Comparison of ENCODE assay signal across 8 cellular contexts in the genomic region with DNA sequence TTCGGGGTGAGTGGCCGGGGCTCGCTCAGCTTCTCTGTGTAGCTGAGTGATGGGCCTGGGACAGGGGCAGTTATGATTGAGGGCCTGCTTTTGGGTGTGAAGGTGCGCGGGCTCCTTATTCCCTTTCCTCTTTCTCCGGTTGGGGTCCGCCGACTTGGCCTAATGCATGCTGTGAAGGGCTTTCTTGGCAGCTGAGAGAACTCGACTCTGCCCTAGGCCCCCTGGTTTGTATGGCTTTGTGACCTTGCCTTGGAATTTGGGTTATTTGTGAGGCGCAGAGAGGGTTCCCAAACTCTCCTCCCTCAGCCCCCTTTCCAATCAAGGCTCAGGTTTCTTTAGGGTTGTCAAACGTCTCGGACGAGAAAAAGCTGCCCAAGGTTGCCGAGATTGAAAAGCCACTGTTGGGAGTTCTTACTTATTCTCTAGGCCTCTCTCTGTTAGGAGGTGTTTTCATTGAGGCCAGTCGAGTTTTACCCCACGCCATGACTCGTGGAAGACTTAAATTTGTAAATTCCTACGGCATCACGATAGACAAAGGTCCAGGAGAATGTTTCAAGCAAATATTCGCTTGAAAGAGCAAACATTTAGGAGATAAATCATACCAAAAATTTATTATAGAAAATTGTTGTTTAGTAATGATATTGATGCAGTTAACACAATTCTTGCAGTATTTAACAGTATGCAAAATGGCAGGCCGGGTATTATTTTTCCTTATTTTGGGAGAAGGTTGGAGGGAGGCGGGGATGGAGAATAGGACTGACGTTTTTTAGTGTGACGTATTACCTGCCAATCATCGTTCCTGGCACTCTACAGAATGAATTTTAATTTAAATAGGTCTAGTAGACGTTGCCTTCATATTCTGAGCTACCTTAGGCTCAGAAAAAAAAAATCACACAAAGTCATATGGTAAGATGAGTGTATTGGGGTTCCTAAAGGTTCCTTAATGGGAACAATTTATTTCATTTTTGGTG. TPM values are rescaled to one million over a fixed set of nuclear protein-coding genes. Genes with fewer than 3 reads are reported as not detected.
DNase-seq lines count a peak whose midpoint lies in the region; ATAC-seq lines count a peak whose summit lies in the region.

No MANE protein-coding gene starts in this region.

- DNase-seq in Daoy (ENCODE audit: low read depth) (peak; percentile 20), HS-27A (ENCODE audit: low read depth) (peak; percentile 15), amniotic epithelial cell (ENCODE audit: low read depth) (peak; percentile 50), iPS-NIHi11 (ENCODE audit: low spot score) (peak; percentile 66), SKM-1 (lab: John Stamatoyannopoulos, UW; ENCODE audit: unreplicated experiment) (no peak), NCI-H1105 treated with DMSO at 0.1 percent for 48 hours (lab: John Stamatoyannopoulos, UW) (no peak)
- no peak for DNase-seq in stimulated activated effector memory CD8-positive, alpha-beta T cell treated with anti-CD3 and anti-CD28 coated beads, Interleukin-12 subunit alpha, Interleukin-12 subunit beta, amount 100 ng/mL, for 72 hours (ENCODE audit: low spot score in 2 of 2)

- no peaks in the 10 kb centered on the region for H3K9me3 Mint-ChIP-seq in stimulated activated effector memory CD8-positive, alpha-beta T cell treated with anti-CD3 and anti-CD28 coated beads, Interleukin-12 subunit alpha, Interleukin-12 subunit beta, amount 100 ng/mL, for 72 hours

- H3K36me3 Mint-ChIP-seq in stimulated activated effector memory CD8-positive, alpha-beta T cell treated with anti-CD3 and anti-CD28 coated beads, Interleukin-12 subunit alpha, Interleukin-12 subunit beta, amount 100 ng/mL, for 72 hours, result no peaks in the 10 kb centered on the region

- peak overlapping the region; percentile 99 for H3K4me3 Mint-ChIP-seq in stimulated activated effector memory CD8-positive, alpha-beta T cell treated with anti-CD3 and anti-CD28 coated beads, Interleukin-12 subunit alpha, Interleukin-12 subunit beta, amount 100 ng/mL, for 72 hours

- ATAC-seq in GM21367 (IDR thresholded peaks at IDR 0.05; ENCODE audit: unreplicated experiment), result peak; percentile 15
- ATAC-seq in stimulated activated effector memory CD8-positive, alpha-beta T cell treated with anti-CD3 and anti-CD28 coated beads, Interleukin-12 subunit alpha, Interleukin-12 subunit beta, amount 100 ng/mL, for 72 hours, result no peak

- H3K4me1 Mint-ChIP-seq in stimulated activated effector memory CD8-positive, alpha-beta T cell treated with anti-CD3 and anti-CD28 coated beads, Interleukin-12 subunit alpha, Interleukin-12 subunit beta, amount 100 ng/mL, for 72 hours, result peaks cover 44% of the 10 kb centered on the region

- H3K27ac Mint-ChIP-seq in stimulated activated effector memory CD8-positive, alpha-beta T cell treated with anti-CD3 and anti-CD28 coated beads, Interleukin-12 subunit alpha, Interleukin-12 subunit beta, amount 100 ng/mL, for 72 hours, result peak overlapping the region; percentile 99

RNA-seq across cellular contexts. Expression of a gene that starts 0.7 kb away (rescaled TPM):
- 52.5 and 68.2 TPM in 2 replicates for total RNA-seq in Daoy (2014; rRNA removed; shearing (Covaris generic))

RNA-seq across cellular contexts. Expression of a gene that starts 0.9 kb away (rescaled TPM):
- 55.6 and 73.3 TPM in 2 replicates for total RNA-seq in Daoy (2014; rRNA removed; shearing (Covaris generic))

Comparison
In these comparisons a context has a peak if more than half of its experiments do, and no peak if none do; other contexts are left out.
1. DNase-seq: peak in Daoy (single experiment), HS-27A (single experiment), amniotic epithelial cell (single experiment) and iPS-NIHi11 (single experiment); none in stimulated activated effector memory CD8-positive, alpha-beta T cell treated with anti-CD3 and anti-CD28 coated beads, Interleukin-12 subunit alpha, Interleukin-12 subunit beta, amount 100 ng/mL, for 72 hours (0 of 2), SKM-1 (single experiment) and NCI-H1105 treated with DMSO at 0.1 percent for 48 hours (single experiment).